ENCODE assay signal across 20 cellular contexts in genomic region chr16:4016648-4017047, GRCh38.
DNase-seq lines count a peak whose midpoint lies in the region; ATAC-seq and TF ChIP-seq lines count a peak whose summit lies in the region.
"Had no signal": no experiment of that assay in that cellular context is flagged by ENCODE, and none has a peak within 500 bp of the region (broad histone marks: within the 10 kb centered on the region; RNA-seq: fewer than 3 reads in every experiment).

No MANE protein-coding gene starts in this region.

- H3K4me1 Mint-ChIP-seq in MCF 10A (ENCODE audit: insufficient read depth, unreplicated experiment), result peaks cover 33% of the 10 kb centered on the region
- peaks cover 5% of the 10 kb centered on the region for H3K4me1 Mint-ChIP-seq in activated CD4-positive, alpha-beta T cell treated with anti-CD3 and anti-CD28 coated beads for 36 hours

- dilution Hi-C loops in mammary epithelial cell (cut with HindIII; ENCODE audit: low sequenced_read_pairs), result no loop called here

- TF ChIP-seq CTCF in MCF 10A (IDR thresholded peaks at IDR 0.05; ENCODE audit: unreplicated experiment) (no peak), mammary epithelial cell (conservative IDR thresholded peaks at IDR 0.05 in 1 of 2, IDR thresholded peaks at IDR 0.05 in 1 of 2; ENCODE audit: extremely low read depth in 1 of 2, insufficient read depth in 1 of 2, low read depth in 1 of 2, low read length in 2 of 2) (no peak), Panc1 (IDR thresholded peaks at IDR 0.05) (no peak), fibroblast of lung (conservative IDR thresholded peaks at IDR 0.05 in 1 of 2, IDR thresholded peaks at IDR 0.05 in 1 of 2; ENCODE audit: low read depth in 1 of 2, low read length in 2 of 2) (no peak), Peyer's patch (IDR thresholded peaks at IDR 0.05) (no peak)

- H3K79me2 ChIP-seq in mammary epithelial cell (ENCODE audit: insufficient read depth, low read length), result no peaks in the 10 kb centered on the region
- H3K79me2 ChIP-seq in fibroblast of lung (ENCODE audit: control insufficient read depth, insufficient read depth, low read length), result peaks cover 1% of the 10 kb centered on the region

- intact Hi-C loops in MCF 10A (cut with micrococcal nuclease) (no loop called here), mammary epithelial cell (cut with micrococcal nuclease) (no loop called here), Panc1 (cut with micrococcal nuclease; ENCODE audit: unreplicated experiment) (loop anchor here (10.0 kb wide), 1 partner anchor 78 kb away; no protein-coding TSS in a partner anchor)
- intact Hi-C loops in activated CD4-positive, alpha-beta T cell treated with anti-CD3 and anti-CD28 coated beads for 36 hours (cut with DNase I, micrococcal nuclease), result no loop called here

- H3K27ac Mint-ChIP-seq in MCF 10A (ENCODE audit: low read depth, unreplicated experiment), result no peak overlapping the region
- H3K27ac Mint-ChIP-seq in activated CD4-positive, alpha-beta T cell treated with anti-CD3 and anti-CD28 coated beads for 36 hours, result no peak overlapping the region
- H3K27ac Mint-ChIP-seq: activated T-helper 2 cell treated with anti-CD3 and anti-CD28 coated beads, Interferon-gamma antibody, Interleukin-2, Interleukin-4, amounts not matched to agents 10 μg/mL and 5 μg/mL and 100 μg/mL, durations not matched to agents 14 hours and 24 hours and 36 hours; stimulated activated naive B cell treated with anti-CD40 and anti-IgM and Interleukin-4, amounts not matched to agents 10 μg/mL and 1 μg/mL and 100 μg/mL, for 72 hours had no signal

- BruUV-seq in MCF 10A (replicated peaks; lab: Mats Ljungman, UMichigan) (no TSS peak), mammary epithelial cell (replicated peaks; lab: Mats Ljungman, UMichigan) (no TSS peak), Panc1 (replicated peaks; lab: Mats Ljungman, UMichigan) (no TSS peak)

- WGBS in mammary epithelial cell (ENCODE audit: low coverage, missing lambda C conversion rate), result 66% methylated on average over 4 of the region's 4 CpGs

- in situ Hi-C loops in mammary epithelial cell (cut with MboI; ENCODE audit: low sequenced_read_pairs in 2 of 2), result no loop called here
- in situ Hi-C loops in Panc1 (cut with HindIII; ENCODE audit: low pct_unique_long_range_greater_than_20kb, low sequenced_read_pairs), result no loop called here

- H2AFZ ChIP-seq in mammary epithelial cell (ENCODE audit: low read depth, low read length), result no peak overlapping the region
- no peak overlapping the region for H2AFZ ChIP-seq in fibroblast of lung (ENCODE audit: low read length)

- TF ChIP-seq POLR2A in Peyer's patch (IDR thresholded peaks at IDR 0.05), result no peak

- no peak overlapping the region for H3K4me3 ChIP-seq in mammary epithelial cell (replicated peaks in 1 of 3; ENCODE audit: insufficient read depth in 1 of 3, low read depth in 2 of 3, low read length in 3 of 3)
- H3K4me3 ChIP-seq in Panc1 (ENCODE audit: low read depth in 2 of 2, low read length in 2 of 2), result no peak overlapping the region
- H3K4me3 ChIP-seq in fibroblast of lung (replicated peaks in 1 of 4; ENCODE audit: control extremely low read depth in 1 of 4, insufficient read depth in 1 of 4, low read depth in 3 of 4, low read length in 4 of 4), result no peak overlapping the region
- no peak overlapping the region for H3K4me3 ChIP-seq in Peyer's patch
- H3K4me3 ChIP-seq: esophagus squamous epithelium, lung, sigmoid colon, upper lobe of right lung had no signal

- H3K9ac ChIP-seq in mammary epithelial cell (ENCODE audit: insufficient read depth, low read length) (no peak overlapping the region), fibroblast of lung (ENCODE audit: insufficient read depth, low read length) (no peak overlapping the region)

- H3K9me3 ChIP-seq in mammary epithelial cell (replicated peaks; ENCODE audit: insufficient read depth, low read length) (no peaks in the 10 kb centered on the region), Panc1 (ENCODE audit: control insufficient read depth, insufficient read depth, low read depth, low read length) (no peaks in the 10 kb centered on the region), fibroblast of lung (ENCODE audit: control insufficient read depth, insufficient read depth, low read depth, low read length) (no peaks in the 10 kb centered on the region), Peyer's patch (no peaks in the 10 kb centered on the region)
- H3K9me3 ChIP-seq: esophagus squamous epithelium, sigmoid colon, upper lobe of right lung had no signal

- no peaks in the 10 kb centered on the region for H3K9me3 Mint-ChIP-seq in MCF 10A (ENCODE audit: unreplicated experiment)
- H3K9me3 Mint-ChIP-seq in activated CD4-positive, alpha-beta T cell treated with anti-CD3 and anti-CD28 coated beads for 36 hours (ENCODE audit: low read depth), result no peaks in the 10 kb centered on the region
- H3K9me3 Mint-ChIP-seq: activated T-helper 2 cell treated with anti-CD3 and anti-CD28 coated beads, Interferon-gamma antibody, Interleukin-2, Interleukin-4, amounts not matched to agents 10 μg/mL and 5 μg/mL and 100 μg/mL, durations not matched to agents 14 hours and 24 hours and 36 hours; IgD-negative memory B cell; stimulated activated naive B cell treated with anti-CD40 and anti-IgM and Interleukin-4, amounts not matched to agents 10 μg/mL and 1 μg/mL and 100 μg/mL, for 72 hours had no signal

- H3K4me1 ChIP-seq in mammary epithelial cell (ENCODE audit: insufficient read depth, low read length), result peaks cover 7% of the 10 kb centered on the region
- H3K4me1 ChIP-seq in Panc1 (ENCODE audit: control insufficient read depth, insufficient read depth, low read length), result peaks cover 57% of the 10 kb centered on the region
- peaks cover 11% of the 10 kb centered on the region for H3K4me1 ChIP-seq in fibroblast of lung (ENCODE audit: control insufficient read depth, extremely low read depth, insufficient read depth, low read length)
- peaks cover 0 to 64% (median 3%) of the 10 kb centered on the region in 4 donors for H3K4me1 ChIP-seq in Peyer's patch

- no peak overlapping the region for H3K4me3 Mint-ChIP-seq in MCF 10A (ENCODE audit: unreplicated experiment)
- no peak overlapping the region for H3K4me3 Mint-ChIP-seq in activated CD4-positive, alpha-beta T cell treated with anti-CD3 and anti-CD28 coated beads for 36 hours
- H3K4me3 Mint-ChIP-seq: IgD-negative memory B cell; stimulated activated naive B cell treated with anti-CD40 and anti-IgM and Interleukin-4, amounts not matched to agents 10 μg/mL and 1 μg/mL and 100 μg/mL, for 72 hours had no signal

- no peaks in the 10 kb centered on the region for H3K27me3 ChIP-seq in mammary epithelial cell (ENCODE audit: insufficient read depth, low read length)
- H3K27me3 ChIP-seq in Panc1 (ENCODE audit: control insufficient read depth, insufficient read depth, low read length), result no peaks in the 10 kb centered on the region
- H3K27me3 ChIP-seq in fibroblast of lung (ENCODE audit: control insufficient read depth, insufficient read depth, low read length), result no peaks in the 10 kb centered on the region
- H3K27me3 ChIP-seq in Peyer's patch, result no peaks in the 10 kb centered on the region
- H3K27me3 ChIP-seq: sigmoid colon, upper lobe of right lung had no signal

- no peaks in the 10 kb centered on the region for H4K20me1 ChIP-seq in mammary epithelial cell (ENCODE audit: insufficient read depth, low read length)
- H4K20me1 ChIP-seq in fibroblast of lung (ENCODE audit: control insufficient read depth, extremely low read depth, insufficient read depth, low read length), result no peaks in the 10 kb centered on the region

- CTCF ChIA-PET in MCF 10A (lab: Yijun Ruan, JAX), result interaction anchor here (0.8 to 1.0 kb wide), 3 partner anchors 11 to 78 kb away, joined by 3 to 5 read pairs (median 3); no protein-coding TSS in a partner anchor
- CTCF ChIA-PET in mammary epithelial cell (lab: Charles Lee; ENCODE audit: low non-redundant PET), result no interaction called here
- CTCF ChIA-PET in Panc1 (lab: Charles Lee), result no interaction called here
- CTCF ChIA-PET in activated CD4-positive, alpha-beta T cell treated with anti-CD3 and anti-CD28 coated beads for 36 hours (lab: Charles Lee), result interaction anchor here (1.1 kb wide), 1 partner anchor 79 kb away, joined by 3 read pairs; no protein-coding TSS in a partner anchor

- POLR2A ChIA-PET in MCF 10A (lab: Yijun Ruan, JAX), result interaction anchor here (0.6 to 1.2 kb wide), 6 partner anchors 8 to 237 kb away, joined by 3 to 4 read pairs (median 3); no protein-coding TSS in a partner anchor
- POLR2A ChIA-PET in Panc1 (lab: Charles Lee), result interaction anchor here (0.5 kb wide), 1 partner anchor 80 kb away, joined by 4 read pairs; no protein-coding TSS in a partner anchor
- POLR2A ChIA-PET in activated CD4-positive, alpha-beta T cell treated with anti-CD3 and anti-CD28 coated beads for 36 hours (lab: Charles Lee), result no interaction called here

- H3K36me3 ChIP-seq in mammary epithelial cell (ENCODE audit: insufficient read depth, low read length), result no peaks in the 10 kb centered on the region
- H3K36me3 ChIP-seq in Panc1 (ENCODE audit: control insufficient read depth, insufficient read depth, low read length), result no peaks in the 10 kb centered on the region
- no peaks in the 10 kb centered on the region for H3K36me3 ChIP-seq in fibroblast of lung (ENCODE audit: control insufficient read depth, insufficient read depth, low read length)
- H3K36me3 ChIP-seq in Peyer's patch, result no peaks in the 10 kb centered on the region
- H3K36me3 ChIP-seq: esophagus squamous epithelium, sigmoid colon, upper lobe of right lung had no signal

- H3K27me3 Mint-ChIP-seq in MCF 10A (ENCODE audit: insufficient read depth, unreplicated experiment), result no peaks in the 10 kb centered on the region
- H3K27me3 Mint-ChIP-seq in activated CD4-positive, alpha-beta T cell treated with anti-CD3 and anti-CD28 coated beads for 36 hours, result no peaks in the 10 kb centered on the region
- H3K27me3 Mint-ChIP-seq: stimulated activated naive B cell treated with anti-CD40 and anti-IgM and Interleukin-4, amounts not matched to agents 10 μg/mL and 1 μg/mL and 100 μg/mL, for 72 hours had no signal

- H3K4me2 ChIP-seq in mammary epithelial cell (ENCODE audit: insufficient read depth, low read depth, low read length), result no peak overlapping the region
- H3K4me2 ChIP-seq in fibroblast of lung (ENCODE audit: extremely low read depth, insufficient read depth, low read length), result no peak overlapping the region

- H3K27ac ChIP-seq in mammary epithelial cell (ENCODE audit: insufficient read depth, low read depth, low read length) (no peak overlapping the region), Panc1 (ENCODE audit: low read length) (peak overlapping the region; percentile 87), fibroblast of lung (ENCODE audit: insufficient read depth, low read length) (no peak overlapping the region), Peyer's patch (no peak overlapping the region)
- H3K27ac ChIP-seq: upper lobe of right lung had no signal

- no peaks in the 10 kb centered on the region for H3K36me3 Mint-ChIP-seq in MCF 10A (ENCODE audit: insufficient read depth, unreplicated experiment)
- H3K36me3 Mint-ChIP-seq in activated CD4-positive, alpha-beta T cell treated with anti-CD3 and anti-CD28 coated beads for 36 hours (ENCODE audit: low read depth), result no peaks in the 10 kb centered on the region
- H3K36me3 Mint-ChIP-seq: IgD-negative memory B cell; stimulated activated naive B cell treated with anti-CD40 and anti-IgM and Interleukin-4, amounts not matched to agents 10 μg/mL and 1 μg/mL and 100 μg/mL, for 72 hours had no signal

- ATAC-seq in Panc1, result no peak
- ATAC-seq in activated CD4-positive, alpha-beta T cell treated with anti-CD3 and anti-CD28 coated beads for 36 hours, result no peak
- ATAC-seq: stimulated activated naive B cell treated with anti-CD40 and anti-IgM and Interleukin-4, amounts not matched to agents 10 μg/mL and 1 μg/mL and 100 μg/mL, for 72 hours; upper lobe of right lung had no signal

- DNase-seq in MCF 10A (ENCODE audit: unreplicated experiment) (peak; percentile 54), mammary epithelial cell (no peak), Panc1 (ENCODE audit: low read depth, low spot score) (no peak), fibroblast of lung (ENCODE audit: low read depth in 2 of 2) (peak; percentile 7 to 85), NCI-H2227 (lab: John Stamatoyannopoulos, UW; ENCODE audit: unreplicated experiment) (no peak), Peyer's patch (no peak), occipital lobe (lab: John Stamatoyannopoulos, UW) (no peak)
- no peak for DNase-seq in activated CD4-positive, alpha-beta T cell treated with anti-CD3 and anti-CD28 coated beads for 36 hours
- DNase-seq: activated CD4-positive, alpha-beta T cell treated with anti-CD3 and anti-CD28 coated beads, Interleukin-2, amount 50 U/mL, for 4 hours; anterior cingulate cortex; dermis blood vessel endothelial cell; esophagus squamous epithelium; GOT3; NCI-H510A treated with DMSO at 0.1 percent for 48 hours; sigmoid colon; stimulated activated naive B cell treated with anti-CD40 and anti-IgM and Interleukin-4, amounts not matched to agents 10 μg/mL and 1 μg/mL and 100 μg/mL, for 72 hours; upper lobe of right lung had no signal

Comparison
In these comparisons a context has a peak if more than half of its experiments do, and no peak if none do; other contexts are left out.
1. DNase-seq: peak in MCF 10A (single experiment) and fibroblast of lung (2 of 2); none in mammary epithelial cell (single experiment), Panc1 (single experiment), activated CD4-positive, alpha-beta T cell treated with anti-CD3 and anti-CD28 coated beads for 36 hours (single experiment), NCI-H2227 (single experiment), Peyer's patch (0 of 3) and occipital lobe (single experiment).
2. CTCF ChIA-PET loops: an anchor here in MCF 10A (0.8 to 1.0 kb wide) and activated CD4-positive, alpha-beta T cell treated with anti-CD3 and anti-CD28 coated beads for 36 hours (1.1 kb wide); none called in mammary epithelial cell and Panc1.